In genomic region chr15:32370064-32370463, GRCh38 we compare ENCODE assay signal across 3 cellular contexts. TPM values are rescaled to one million over a fixed set of nuclear protein-coding genes. Genes with fewer than 3 reads are reported as not detected.
"Had no signal": no experiment of that assay in that cellular context is flagged by ENCODE, and none has a peak within 500 bp of the region (broad histone marks: within the 10 kb centered on the region; RNA-seq: fewer than 3 reads in every experiment).

No MANE protein-coding gene starts in this region.

RNA-seq across cellular contexts. Expression of gene GOLGA8K, which starts 33.0 kb away (rescaled TPM):
- total RNA-seq: activated naive CD4-positive, alpha-beta T cell treated with anti-CD3 and anti-CD28 coated beads for 36 hours; activated T-helper 17 cell treated with anti-CD3 and anti-CD28 coated beads, Interleukin-2, amount 50 U/mL, for 72 hours; ascending aorta had no signal
